In the genomic region with DNA sequence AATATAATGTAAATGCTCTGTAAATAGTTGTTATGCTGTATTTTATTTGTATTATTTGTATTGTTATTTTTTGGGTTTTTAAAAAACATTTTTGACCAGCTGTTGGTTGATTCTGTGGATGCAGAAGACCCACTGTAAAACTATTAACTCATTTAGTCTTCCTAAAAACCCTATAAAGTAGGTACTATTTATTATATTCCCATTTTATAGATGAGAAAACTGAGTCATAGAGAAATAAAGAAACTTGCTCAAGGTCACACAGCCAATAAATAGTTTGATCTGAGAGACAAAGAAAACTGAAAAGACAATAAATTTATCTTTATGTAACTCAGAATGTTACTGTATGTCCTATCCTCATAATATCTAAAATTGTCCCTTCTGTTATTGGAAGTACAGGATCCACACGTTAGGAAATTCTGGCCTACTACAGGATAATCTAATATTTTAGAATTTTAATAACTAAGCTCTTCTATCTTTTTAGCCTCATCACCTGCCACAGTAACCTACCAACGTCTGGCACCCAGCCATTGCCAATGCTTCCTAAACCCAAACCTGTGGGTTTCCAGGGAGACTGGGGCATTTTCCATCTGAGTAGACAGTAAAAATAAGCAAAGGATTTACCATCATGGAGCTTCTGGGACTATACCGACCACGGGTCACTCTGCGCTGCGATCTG, we compare ENCODE assay signal across 8 cellular contexts. TPM values are rescaled to one million over a fixed set of nuclear protein-coding genes. Genes with fewer than 3 reads are reported as not detected.
DNase-seq lines count a peak whose midpoint lies in the region; ATAC-seq, FAIRE-seq and TF ChIP-seq lines count a peak whose summit lies in the region.

No MANE protein-coding gene starts in this region.

- no peaks in the 10 kb centered on the region for H3K36me3 Mint-ChIP-seq in activated T-cell treated with anti-CD3 and anti-CD28 coated beads, Interleukin-2, amount 50 U/mL, for 72 hours (ENCODE audit: insufficient read depth in 2 of 2)

- peaks cover 10% of the 10 kb centered on the region for H3K4me1 ChIP-seq in iPS-18a (ENCODE audit: control insufficient read depth, low read depth, low read length)

- peak overlapping the region; percentile 5 for H3K9ac ChIP-seq in iPS-18a (ENCODE audit: low read length)

- no peaks in the 10 kb centered on the region for H3K9me3 ChIP-seq in iPS-18a (ENCODE audit: control insufficient read depth, low read depth, low read length)

- H3K4me1 Mint-ChIP-seq in activated T-cell treated with anti-CD3 and anti-CD28 coated beads, Interleukin-2, amount 50 U/mL, for 72 hours (ENCODE audit: low read depth): peaks cover 15% of the 10 kb centered on the region
- peaks cover 16% of the 10 kb centered on the region for H3K4me1 Mint-ChIP-seq in stimulated activated naive CD8-positive, alpha-beta T cell treated with anti-CD3 and anti-CD28 coated beads, Interleukin-15, amount 100 ng/mL, for 72 hours

- peak overlapping the region; percentile 83 to 86 for H3K4me3 Mint-ChIP-seq in activated T-cell treated with anti-CD3 and anti-CD28 coated beads, Interleukin-2, amount 50 U/mL, for 72 hours
- H3K4me3 Mint-ChIP-seq in stimulated activated naive CD8-positive, alpha-beta T cell treated with anti-CD3 and anti-CD28 coated beads, Interleukin-15, amount 100 ng/mL, for 72 hours: peak overlapping the region; percentile 72 to 75

- peaks cover 29% of the 10 kb centered on the region for H3K27me3 Mint-ChIP-seq in activated T-cell treated with anti-CD3 and anti-CD28 coated beads, Interleukin-2, amount 50 U/mL, for 72 hours (ENCODE audit: low read depth)
- H3K27me3 Mint-ChIP-seq in stimulated activated naive CD8-positive, alpha-beta T cell treated with anti-CD3 and anti-CD28 coated beads, Interleukin-15, amount 100 ng/mL, for 72 hours: peaks cover 28% of the 10 kb centered on the region

- TF ChIP-seq POLR2A in GM12891 (IDR thresholded peaks at IDR 0.05; ENCODE audit: low read depth, low read length): no peak

- no peak for ATAC-seq in activated T-cell treated with anti-CD3 and anti-CD28 coated beads, Interleukin-2, amount 50 U/mL, for 72 hours (replicated peaks in 1 of 2)
- ATAC-seq in stimulated activated naive CD8-positive, alpha-beta T cell treated with anti-CD3 and anti-CD28 coated beads, Interleukin-15, amount 100 ng/mL, for 72 hours: no peak

- DNase-seq in activated T-cell treated with anti-CD3 and anti-CD28 coated beads, Interleukin-2, amount 50 U/mL, for 72 hours: no peak
- no peak for DNase-seq in activated T-cell treated with anti-CD3 and anti-CD28 coated beads, Interleukin-2, amount 50 U/mL, for 48 hours
- no peak for DNase-seq in stimulated activated naive CD8-positive, alpha-beta T cell treated with anti-CD3 and anti-CD28 coated beads, Interleukin-15, amount 100 ng/mL, for 72 hours
- DNase-seq in SHP77 treated with DMSO at 0.1 percent for 48 hours (lab: John Stamatoyannopoulos, UW) (no peak), NOMO-1 treated with dmso at 0.1 percent for 144 hours (lab: John Stamatoyannopoulos, UW; ENCODE audit: unreplicated experiment) (no peak), GM12891 (ENCODE audit: insufficient read length, low spot score) (no peak)

- no peak overlapping the region for H3K27ac Mint-ChIP-seq in activated T-cell treated with anti-CD3 and anti-CD28 coated beads, Interleukin-2, amount 50 U/mL, for 72 hours
- no peak overlapping the region for H3K27ac Mint-ChIP-seq in stimulated activated naive CD8-positive, alpha-beta T cell treated with anti-CD3 and anti-CD28 coated beads, Interleukin-15, amount 100 ng/mL, for 72 hours

- no peaks in the 10 kb centered on the region for H3K36me3 ChIP-seq in iPS-18a (ENCODE audit: control insufficient read depth, low read depth, low read length)

- H3K27ac ChIP-seq in iPS-18a (ENCODE audit: low read length): no peak overlapping the region

- peaks cover 0 to 2% of the 10 kb centered on the region in 2 donors for H3K9me3 Mint-ChIP-seq in activated T-cell treated with anti-CD3 and anti-CD28 coated beads, Interleukin-2, amount 50 U/mL, for 72 hours
- no peaks in the 10 kb centered on the region for H3K9me3 Mint-ChIP-seq in stimulated activated naive CD8-positive, alpha-beta T cell treated with anti-CD3 and anti-CD28 coated beads, Interleukin-15, amount 100 ng/mL, for 72 hours

- H3K4me3 ChIP-seq in iPS-18a (ENCODE audit: low read length): peak overlapping the region; percentile 54

- FAIRE-seq in TTC549 (lab: Jason Lieb, UNC) (peak; percentile 17), GM12891 (lab: Jason Lieb, UNC) (no peak)

- peaks cover 37% of the 10 kb centered on the region for H3K27me3 ChIP-seq in iPS-18a (ENCODE audit: control insufficient read depth, insufficient read depth, low read length)

TF ChIP-seq in GM12891, 5 proteins besides CTCF, POLR2A, EP300 and RAD21:
- TF ChIP-seq TAF1 (IDR thresholded peaks at IDR 0.05; ENCODE audit: low read depth, low read length) (no peak), SPI1 (IDR thresholded peaks at IDR 0.05; ENCODE audit: low read depth, low read length) (no peak), PAX5 (IDR thresholded peaks at IDR 0.05; ENCODE audit: insufficient read depth, low read length, severe bottlenecking) (no peak), POU2F2 (IDR thresholded peaks at IDR 0.05; ENCODE audit: low read depth, low read length) (no peak), POLR2AphosphoS5 (IDR thresholded peaks at IDR 0.05; ENCODE audit: low read depth, low read length) (no peak)
TF ChIP-seq in GM12891: peak in this region for 0.

RNA-seq across cellular contexts. Expression of a gene that starts 1.1 kb away (rescaled TPM):
- 1 to 10 TPM; 1.8 to 2.7 TPM for total RNA-seq in activated T-cell treated with anti-CD3 and anti-CD28 coated beads, Interleukin-2, amount 50 U/mL, for 72 hours
- polyA plus RNA-seq in GM12891 (2012; ENCODE audit: low read depth, missing spikeins): 0.03 TPM

RNA-seq across cellular contexts. Expression of a gene that starts 30.9 kb away (rescaled TPM):
- total RNA-seq in activated T-cell treated with anti-CD3 and anti-CD28 coated beads, Interleukin-2, amount 50 U/mL, for 72 hours: 10 to 100 TPM; 26.2 to 28.6 TPM
- 3.1 TPM for polyA plus RNA-seq in GM12891 (2012; ENCODE audit: low read depth, missing spikeins)
